ENCODE assay signal across 1 cellular context in the genomic region with DNA sequence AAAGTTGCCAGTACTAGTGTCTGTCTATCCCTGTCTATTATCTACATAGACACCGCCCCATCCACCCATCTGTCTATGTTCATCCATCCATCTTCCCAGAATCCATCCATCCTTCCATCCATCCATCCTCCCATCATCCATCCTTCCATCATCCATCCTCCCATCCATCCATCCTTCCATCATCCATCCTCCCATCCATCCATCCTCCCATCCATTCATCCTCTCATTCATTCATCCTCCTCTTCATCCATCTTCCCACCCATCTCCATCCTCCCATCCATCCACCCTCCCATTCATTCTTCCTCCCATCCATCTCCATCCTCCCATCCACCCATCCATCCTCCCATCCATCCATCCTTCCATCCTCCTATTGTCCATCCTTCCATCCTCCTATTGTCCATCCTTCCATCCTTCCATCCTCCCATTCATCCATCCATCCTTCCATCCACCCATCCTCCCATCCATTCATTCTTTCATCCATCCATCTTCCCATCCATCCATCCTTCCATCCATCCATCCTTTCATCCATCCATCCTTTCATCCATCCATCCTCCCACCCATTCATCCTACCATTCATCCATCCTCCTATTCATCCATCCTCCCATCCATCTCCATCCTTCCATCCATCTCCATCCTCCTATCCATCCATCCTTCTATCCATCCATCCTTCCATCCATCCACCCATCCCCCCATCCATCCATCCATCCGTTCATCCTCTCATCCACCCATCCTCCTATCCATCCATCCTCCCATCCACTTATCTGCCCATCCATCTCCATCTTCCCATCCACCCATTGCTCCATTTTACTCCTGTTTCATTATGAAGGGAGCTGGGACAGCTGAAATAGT.
A peak's percentile ranks its signal among the peaks of the same experiment; 100 is the strongest.
TF ChIP-seq lines count a peak whose summit lies in the region.

No MANE protein-coding gene starts in this region.

TF ChIP-seq in HEK293, 187 proteins besides CTCF, POLR2A, EP300 and RAD21 (continued from another document):
- TF ChIP-seq, protein P1, sequence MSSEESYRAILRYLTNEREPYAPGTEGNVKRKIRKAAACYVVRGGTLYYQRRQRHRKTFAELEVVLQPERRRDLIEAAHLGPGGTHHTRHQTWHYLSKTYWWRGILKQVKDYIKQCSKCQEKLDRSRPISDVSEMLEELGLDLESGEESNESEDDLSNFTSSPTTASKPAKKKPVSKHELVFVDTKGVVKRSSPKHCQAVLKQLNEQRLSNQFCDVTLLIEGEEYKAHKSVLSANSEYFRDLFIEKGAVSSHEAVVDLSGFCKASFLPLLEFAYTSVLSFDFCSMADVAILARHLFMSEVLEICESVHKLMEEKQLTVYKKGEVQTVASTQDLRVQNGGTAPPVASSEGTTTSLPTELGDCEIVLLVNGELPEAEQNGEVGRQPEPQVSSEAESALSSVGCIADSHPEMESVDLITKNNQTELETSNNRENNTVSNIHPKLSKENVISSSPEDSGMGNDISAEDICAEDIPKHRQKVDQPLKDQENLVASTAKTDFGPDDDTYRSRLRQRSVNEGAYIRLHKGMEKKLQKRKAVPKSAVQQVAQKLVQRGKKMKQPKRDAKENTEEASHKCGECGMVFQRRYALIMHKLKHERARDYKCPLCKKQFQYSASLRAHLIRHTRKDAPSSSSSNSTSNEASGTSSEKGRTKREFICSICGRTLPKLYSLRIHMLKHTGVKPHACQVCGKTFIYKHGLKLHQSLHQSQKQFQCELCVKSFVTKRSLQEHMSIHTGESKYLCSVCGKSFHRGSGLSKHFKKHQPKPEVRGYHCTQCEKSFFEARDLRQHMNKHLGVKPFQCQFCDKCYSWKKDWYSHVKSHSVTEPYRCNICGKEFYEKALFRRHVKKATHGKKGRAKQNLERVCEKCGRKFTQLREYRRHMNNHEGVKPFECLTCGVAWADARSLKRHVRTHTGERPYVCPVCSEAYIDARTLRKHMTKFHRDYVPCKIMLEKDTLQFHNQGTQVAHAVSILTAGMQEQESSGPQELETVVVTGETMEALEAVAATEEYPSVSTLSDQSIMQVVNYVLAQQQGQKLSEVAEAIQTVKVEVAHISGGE (tag by site-specific recombination; conservative IDR thresholded peaks at IDR 0.05; ENCODE audit: low read depth) = no peak
- TF ChIP-seq WT1 (tag by site-specific recombination; IDR thresholded peaks at IDR 0.05) (no peak), ZNF114 (tag by site-specific recombination; IDR thresholded peaks at IDR 0.05) (0 out of 2 replicates have a peak, but pooled peaks have one; percentile 19), KLF7 (tag by site-specific recombination; IDR thresholded peaks at IDR 0.05; ENCODE audit: borderline replicate concordance) (peak; percentile 59; the same call in 1 of the 2 replicates), ZNF16 (tag by site-specific recombination; IDR thresholded peaks at IDR 0.05; ENCODE audit: low read depth) (no peak), ZNF544 (tag by site-specific recombination; IDR thresholded peaks at IDR 0.05) (no peak), ZBTB20 (tag by site-specific recombination; IDR thresholded peaks at IDR 0.05) (no peak), ZNF558 (tag by site-specific recombination; IDR thresholded peaks at IDR 0.05) (no peak), ZNF561 (tag by site-specific recombination; IDR thresholded peaks at IDR 0.05; ENCODE audit: borderline replicate concordance) (no peak), ZBTB7A (tag by site-specific recombination; IDR thresholded peaks at IDR 0.05; ENCODE audit: low read depth) (no peak), ZNF514 (tag by site-specific recombination; IDR thresholded peaks at IDR 0.05) (no peak), GLI4 (tag by site-specific recombination; IDR thresholded peaks at IDR 0.05) (no peak), ZNF768 (tag by site-specific recombination; IDR thresholded peaks at IDR 0.05) (no peak), ZNF621 (tag by site-specific recombination; IDR thresholded peaks at IDR 0.05) (peak; percentile 44; the same call in 1 of the 2 replicates), ZNF223 (tag by site-specific recombination; IDR thresholded peaks at IDR 0.05) (no peak), ZNF626 (tag by site-specific recombination; IDR thresholded peaks at IDR 0.05) (no peak), PRDM1 (tag by site-specific recombination; IDR thresholded peaks at IDR 0.05) (no peak), ZBTB17 (tag by site-specific recombination; IDR thresholded peaks at IDR 0.05) (peak; percentile 93), ZNF274 (IDR thresholded peaks at IDR 0.05; ENCODE audit: low read length) (no peak), ZNF274 (tag by site-specific recombination; IDR thresholded peaks at IDR 0.05; ENCODE audit: borderline replicate concordance) (no peak), ZBTB1 (tag by site-specific recombination; IDR thresholded peaks at IDR 0.05) (no peak), MYNN (tag by site-specific recombination; IDR thresholded peaks at IDR 0.05; ENCODE audit: borderline replicate concordance) (no peak), ZNF423 (tag by site-specific recombination; IDR thresholded peaks at IDR 0.05) (no peak), ZFP3 (tag by site-specific recombination; IDR thresholded peaks at IDR 0.05; ENCODE audit: low read depth) (no peak), ZNF658 (tag by site-specific recombination; IDR thresholded peaks at IDR 0.05) (0 out of 2 replicates have a peak, but pooled peaks have one; percentile 47), ZNF629 (tag by site-specific recombination; IDR thresholded peaks at IDR 0.05) (no peak), ZBTB21 (tag by site-specific recombination; IDR thresholded peaks at IDR 0.05) (no peak), ZNF76 (tag by site-specific recombination; IDR thresholded peaks at IDR 0.05; ENCODE audit: borderline replicate concordance, low read depth) (no peak), ZNF132 (tag by site-specific recombination; IDR thresholded peaks at IDR 0.05; ENCODE audit: borderline replicate concordance) (no peak), ZNF184 (tag by site-specific recombination; IDR thresholded peaks at IDR 0.05) (no peak), GFI1B (tag by site-specific recombination; IDR thresholded peaks at IDR 0.05) (no peak), ZNF211 (tag by site-specific recombination; IDR thresholded peaks at IDR 0.05; ENCODE audit: low read depth) (no peak), ZNF175 (tag by site-specific recombination; IDR thresholded peaks at IDR 0.05) (0 out of 2 replicates have a peak, but pooled peaks have one; percentile 36)
- TF ChIP-seq, protein P2, sequence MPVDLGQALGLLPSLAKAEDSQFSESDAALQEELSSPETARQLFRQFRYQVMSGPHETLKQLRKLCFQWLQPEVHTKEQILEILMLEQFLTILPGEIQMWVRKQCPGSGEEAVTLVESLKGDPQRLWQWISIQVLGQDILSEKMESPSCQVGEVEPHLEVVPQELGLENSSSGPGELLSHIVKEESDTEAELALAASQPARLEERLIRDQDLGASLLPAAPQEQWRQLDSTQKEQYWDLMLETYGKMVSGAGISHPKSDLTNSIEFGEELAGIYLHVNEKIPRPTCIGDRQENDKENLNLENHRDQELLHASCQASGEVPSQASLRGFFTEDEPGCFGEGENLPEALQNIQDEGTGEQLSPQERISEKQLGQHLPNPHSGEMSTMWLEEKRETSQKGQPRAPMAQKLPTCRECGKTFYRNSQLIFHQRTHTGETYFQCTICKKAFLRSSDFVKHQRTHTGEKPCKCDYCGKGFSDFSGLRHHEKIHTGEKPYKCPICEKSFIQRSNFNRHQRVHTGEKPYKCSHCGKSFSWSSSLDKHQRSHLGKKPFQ (tag by site-specific recombination; IDR thresholded peaks at IDR 0.05) = no peak
- TF ChIP-seq, protein P3, sequence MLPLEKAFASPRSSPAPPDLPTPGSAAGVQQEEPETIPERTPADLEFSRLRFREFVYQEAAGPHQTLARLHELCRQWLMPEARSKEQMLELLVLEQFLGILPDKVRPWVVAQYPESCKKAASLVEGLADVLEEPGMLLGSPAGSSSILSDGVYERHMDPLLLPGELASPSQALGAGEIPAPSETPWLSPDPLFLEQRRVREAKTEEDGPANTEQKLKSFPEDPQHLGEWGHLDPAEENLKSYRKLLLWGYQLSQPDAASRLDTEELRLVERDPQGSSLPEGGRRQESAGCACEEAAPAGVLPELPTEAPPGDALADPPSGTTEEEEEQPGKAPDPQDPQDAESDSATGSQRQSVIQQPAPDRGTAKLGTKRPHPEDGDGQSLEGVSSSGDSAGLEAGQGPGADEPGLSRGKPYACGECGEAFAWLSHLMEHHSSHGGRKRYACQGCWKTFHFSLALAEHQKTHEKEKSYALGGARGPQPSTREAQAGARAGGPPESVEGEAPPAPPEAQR (tag by site-specific recombination; IDR thresholded peaks at IDR 0.05) = no peak
- TF ChIP-seq, protein P4, sequence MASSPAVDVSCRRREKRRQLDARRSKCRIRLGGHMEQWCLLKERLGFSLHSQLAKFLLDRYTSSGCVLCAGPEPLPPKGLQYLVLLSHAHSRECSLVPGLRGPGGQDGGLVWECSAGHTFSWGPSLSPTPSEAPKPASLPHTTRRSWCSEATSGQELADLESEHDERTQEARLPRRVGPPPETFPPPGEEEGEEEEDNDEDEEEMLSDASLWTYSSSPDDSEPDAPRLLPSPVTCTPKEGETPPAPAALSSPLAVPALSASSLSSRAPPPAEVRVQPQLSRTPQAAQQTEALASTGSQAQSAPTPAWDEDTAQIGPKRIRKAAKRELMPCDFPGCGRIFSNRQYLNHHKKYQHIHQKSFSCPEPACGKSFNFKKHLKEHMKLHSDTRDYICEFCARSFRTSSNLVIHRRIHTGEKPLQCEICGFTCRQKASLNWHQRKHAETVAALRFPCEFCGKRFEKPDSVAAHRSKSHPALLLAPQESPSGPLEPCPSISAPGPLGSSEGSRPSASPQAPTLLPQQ (tag by site-specific recombination; IDR thresholded peaks at IDR 0.05) = no peak
- TF ChIP-seq, protein P5, sequence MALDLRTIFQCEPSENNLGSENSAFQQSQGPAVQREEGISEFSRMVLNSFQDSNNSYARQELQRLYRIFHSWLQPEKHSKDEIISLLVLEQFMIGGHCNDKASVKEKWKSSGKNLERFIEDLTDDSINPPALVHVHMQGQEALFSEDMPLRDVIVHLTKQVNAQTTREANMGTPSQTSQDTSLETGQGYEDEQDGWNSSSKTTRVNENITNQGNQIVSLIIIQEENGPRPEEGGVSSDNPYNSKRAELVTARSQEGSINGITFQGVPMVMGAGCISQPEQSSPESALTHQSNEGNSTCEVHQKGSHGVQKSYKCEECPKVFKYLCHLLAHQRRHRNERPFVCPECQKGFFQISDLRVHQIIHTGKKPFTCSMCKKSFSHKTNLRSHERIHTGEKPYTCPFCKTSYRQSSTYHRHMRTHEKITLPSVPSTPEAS (tag by site-specific recombination; IDR thresholded peaks at IDR 0.05) = no peak
- TF ChIP-seq, protein P6, sequence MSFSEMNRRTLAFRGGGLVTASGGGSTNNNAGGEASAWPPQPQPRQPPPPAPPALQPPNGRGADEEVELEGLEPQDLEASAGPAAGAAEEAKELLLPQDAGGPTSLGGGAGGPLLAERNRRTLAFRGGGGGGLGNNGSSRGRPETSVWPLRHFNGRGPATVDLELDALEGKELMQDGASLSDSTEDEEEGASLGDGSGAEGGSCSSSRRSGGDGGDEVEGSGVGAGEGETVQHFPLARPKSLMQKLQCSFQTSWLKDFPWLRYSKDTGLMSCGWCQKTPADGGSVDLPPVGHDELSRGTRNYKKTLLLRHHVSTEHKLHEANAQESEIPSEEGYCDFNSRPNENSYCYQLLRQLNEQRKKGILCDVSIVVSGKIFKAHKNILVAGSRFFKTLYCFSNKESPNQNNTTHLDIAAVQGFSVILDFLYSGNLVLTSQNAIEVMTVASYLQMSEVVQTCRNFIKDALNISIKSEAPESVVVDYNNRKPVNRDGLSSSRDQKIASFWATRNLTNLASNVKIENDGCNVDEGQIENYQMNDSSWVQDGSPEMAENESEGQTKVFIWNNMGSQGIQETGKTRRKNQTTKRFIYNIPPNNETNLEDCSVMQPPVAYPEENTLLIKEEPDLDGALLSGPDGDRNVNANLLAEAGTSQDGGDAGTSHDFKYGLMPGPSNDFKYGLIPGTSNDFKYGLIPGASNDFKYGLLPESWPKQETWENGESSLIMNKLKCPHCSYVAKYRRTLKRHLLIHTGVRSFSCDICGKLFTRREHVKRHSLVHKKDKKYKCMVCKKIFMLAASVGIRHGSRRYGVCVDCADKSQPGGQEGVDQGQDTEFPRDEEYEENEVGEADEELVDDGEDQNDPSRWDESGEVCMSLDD (tag by site-specific recombination; IDR thresholded peaks at IDR 0.05) = no peak
- TF ChIP-seq, protein P7, sequence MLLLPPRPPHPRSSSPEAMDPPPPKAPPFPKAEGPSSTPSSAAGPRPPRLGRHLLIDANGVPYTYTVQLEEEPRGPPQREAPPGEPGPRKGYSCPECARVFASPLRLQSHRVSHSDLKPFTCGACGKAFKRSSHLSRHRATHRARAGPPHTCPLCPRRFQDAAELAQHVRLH (tag by site-specific recombination; IDR thresholded peaks at IDR 0.05) = no peak
- TF ChIP-seq, protein P8, sequence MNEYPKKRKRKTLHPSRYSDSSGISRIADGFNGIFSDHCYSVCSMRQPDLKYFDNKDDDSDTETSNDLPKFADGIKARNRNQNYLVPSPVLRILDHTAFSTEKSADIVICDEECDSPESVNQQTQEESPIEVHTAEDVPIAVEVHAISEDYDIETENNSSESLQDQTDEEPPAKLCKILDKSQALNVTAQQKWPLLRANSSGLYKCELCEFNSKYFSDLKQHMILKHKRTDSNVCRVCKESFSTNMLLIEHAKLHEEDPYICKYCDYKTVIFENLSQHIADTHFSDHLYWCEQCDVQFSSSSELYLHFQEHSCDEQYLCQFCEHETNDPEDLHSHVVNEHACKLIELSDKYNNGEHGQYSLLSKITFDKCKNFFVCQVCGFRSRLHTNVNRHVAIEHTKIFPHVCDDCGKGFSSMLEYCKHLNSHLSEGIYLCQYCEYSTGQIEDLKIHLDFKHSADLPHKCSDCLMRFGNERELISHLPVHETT (tag by site-specific recombination; IDR thresholded peaks at IDR 0.05) = no peak
- TF ChIP-seq, protein P9, sequence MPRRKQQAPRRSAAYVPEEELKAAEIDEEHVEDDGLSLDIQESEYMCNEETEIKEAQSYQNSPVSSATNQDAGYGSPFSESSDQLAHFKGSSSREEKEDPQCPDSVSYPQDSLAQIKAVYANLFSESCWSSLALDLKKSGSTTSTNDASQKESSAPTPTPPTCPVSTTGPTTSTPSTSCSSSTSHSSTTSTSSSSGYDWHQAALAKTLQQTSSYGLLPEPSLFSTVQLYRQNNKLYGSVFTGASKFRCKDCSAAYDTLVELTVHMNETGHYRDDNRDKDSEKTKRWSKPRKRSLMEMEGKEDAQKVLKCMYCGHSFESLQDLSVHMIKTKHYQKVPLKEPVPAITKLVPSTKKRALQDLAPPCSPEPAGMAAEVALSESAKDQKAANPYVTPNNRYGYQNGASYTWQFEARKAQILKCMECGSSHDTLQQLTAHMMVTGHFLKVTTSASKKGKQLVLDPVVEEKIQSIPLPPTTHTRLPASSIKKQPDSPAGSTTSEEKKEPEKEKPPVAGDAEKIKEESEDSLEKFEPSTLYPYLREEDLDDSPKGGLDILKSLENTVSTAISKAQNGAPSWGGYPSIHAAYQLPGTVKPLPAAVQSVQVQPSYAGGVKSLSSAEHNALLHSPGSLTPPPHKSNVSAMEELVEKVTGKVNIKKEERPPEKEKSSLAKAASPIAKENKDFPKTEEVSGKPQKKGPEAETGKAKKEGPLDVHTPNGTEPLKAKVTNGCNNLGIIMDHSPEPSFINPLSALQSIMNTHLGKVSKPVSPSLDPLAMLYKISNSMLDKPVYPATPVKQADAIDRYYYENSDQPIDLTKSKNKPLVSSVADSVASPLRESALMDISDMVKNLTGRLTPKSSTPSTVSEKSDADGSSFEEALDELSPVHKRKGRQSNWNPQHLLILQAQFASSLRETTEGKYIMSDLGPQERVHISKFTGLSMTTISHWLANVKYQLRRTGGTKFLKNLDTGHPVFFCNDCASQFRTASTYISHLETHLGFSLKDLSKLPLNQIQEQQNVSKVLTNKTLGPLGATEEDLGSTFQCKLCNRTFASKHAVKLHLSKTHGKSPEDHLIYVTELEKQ (tag by site-specific recombination; IDR thresholded peaks at IDR 0.05; ENCODE audit: borderline replicate concordance) = no peak
